In the genomic region with DNA sequence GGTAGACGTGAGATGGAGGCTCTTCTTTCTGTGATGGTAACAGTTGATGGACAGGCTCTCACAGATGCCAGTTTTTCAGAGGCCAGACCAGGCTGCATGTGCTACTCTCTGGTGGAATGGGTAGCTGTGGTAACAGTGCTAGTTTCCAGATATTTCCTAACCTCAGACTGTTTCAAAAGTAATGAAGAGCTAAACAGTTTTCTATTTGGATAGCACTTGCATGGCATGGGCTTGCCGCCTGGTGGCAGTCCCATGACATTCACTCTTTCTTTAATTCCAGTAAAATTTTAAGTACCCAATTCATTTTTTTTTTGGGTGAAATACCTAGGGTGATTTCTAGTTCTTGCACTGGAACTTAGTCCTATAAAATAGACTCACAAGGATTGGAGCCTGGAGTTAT, we compare ENCODE assay signal across 19 cellular contexts.
DNase-seq lines count a peak whose midpoint lies in the region; ATAC-seq and TF ChIP-seq lines count a peak whose summit lies in the region.
"Had no signal": no experiment of that assay in that cellular context is flagged by ENCODE, and none has a peak within 500 bp of the region (broad histone marks: within the 10 kb centered on the region; RNA-seq: fewer than 3 reads in every experiment).

No MANE protein-coding gene starts in this region.

- intact Hi-C loops in HCT116 (cut with micrococcal nuclease): no loop called here

- H3K36me3 Mint-ChIP-seq in type B pancreatic cell: no peaks in the 10 kb centered on the region
- H3K36me3 Mint-ChIP-seq: naive thymus-derived CD8-positive, alpha-beta T cell had no signal

- ATAC-seq in HCT116: no peak
- ATAC-seq: activated CD8-positive, alpha-beta T cell treated with anti-CD3 and anti-CD28 coated beads for 36 hours; GM12878; naive thymus-derived CD8-positive, alpha-beta T cell; psoas muscle had no signal

- no peak for DNase-seq in HCT116 (ENCODE audit: low read depth, low spot score)
- peak; percentile 32 for DNase-seq in SK-MEL-5 (ENCODE audit: low read depth, low spot score)
- peak; percentile 2 for DNase-seq in foreskin melanocyte
- no peak for DNase-seq in type B pancreatic cell (ENCODE audit: extremely low spot score, unreplicated experiment)
- DNase-seq in NCI-H524 (lab: John Stamatoyannopoulos, UW): no peak
- no peak for DNase-seq in NOMO-1 (lab: John Stamatoyannopoulos, UW; ENCODE audit: unreplicated experiment in 2 of 2)
- DNase-seq in NCI-H1417 (lab: John Stamatoyannopoulos, UW): no peak
- DNase-seq: activated CD8-positive, alpha-beta T cell treated with anti-CD3 and anti-CD28 coated beads for 36 hours; naive thymus-derived CD8-positive, alpha-beta T cell; NCI-H146; NCI-H2227 treated with DMSO at 0.1 percent for 48 hours; psoas muscle; Right ventricle myocardium superior; spleen; testis; WERI-Rb-1 had no signal

- no peak overlapping the region for H2AFZ ChIP-seq in HCT116 (ENCODE audit: low read depth, low read length, poor library complexity, severe bottlenecking)

- H3K4me3 Mint-ChIP-seq in type B pancreatic cell: no peak overlapping the region
- H3K4me3 Mint-ChIP-seq: activated CD8-positive, alpha-beta T cell treated with anti-CD3 and anti-CD28 coated beads for 36 hours; naive thymus-derived CD8-positive, alpha-beta T cell had no signal

- no peak overlapping the region for H3K4me2 ChIP-seq in HCT116 (ENCODE audit: low read length)
- H3K4me2 ChIP-seq: BLaER1 treated with 17β-estradiol and CSF1 and Interleukin-3, amounts not matched to agents 10 nM and 100 nM had no signal

- H3K79me2 ChIP-seq in HCT116 (ENCODE audit: insufficient read depth, low read length): no peaks in the 10 kb centered on the region

- in situ Hi-C loops in SK-MEL-5 (cut with HindIII; ENCODE audit: low pct_unique_long_range_greater_than_20kb, low sequenced_read_pairs): no loop called here

- H3K9me3 ChIP-seq in HCT116 (ENCODE audit: control insufficient read depth in 1 of 2, insufficient read depth in 1 of 2, low read depth in 1 of 2, low read length in 2 of 2): no peaks in the 10 kb centered on the region
- H3K9me3 ChIP-seq: BLaER1 treated with 17β-estradiol and CSF1 and Interleukin-3, amounts not matched to agents 10 nM and 100 nM; esophagus muscularis mucosa; psoas muscle; spleen; testis had no signal

- H3K27me3 ChIP-seq in HCT116 (ENCODE audit: insufficient read depth, low read length): no peaks in the 10 kb centered on the region
- H3K27me3 ChIP-seq: BLaER1 treated with 17β-estradiol and CSF1 and Interleukin-3, amounts not matched to agents 10 nM and 100 nM; esophagus muscularis mucosa; spleen; testis had no signal

- H3K4me1 ChIP-seq in HCT116 (ENCODE audit: control insufficient read depth in 1 of 2, insufficient read depth in 2 of 2, low read length in 2 of 2): no peaks in the 10 kb centered on the region
- H3K4me1 ChIP-seq: BLaER1 treated with 17β-estradiol and CSF1 and Interleukin-3, amounts not matched to agents 10 nM and 100 nM; esophagus muscularis mucosa; psoas muscle; spleen; testis had no signal

- peak in 2 of 3 experiments; percentile 8 to 23; a peak in 3 of 6 replicates for TF ChIP-seq CTCF in HCT116 (IDR thresholded peaks at IDR 0.05 in 2 of 3, conservative IDR thresholded peaks at IDR 0.05 in 1 of 3; ENCODE audit: borderline replicate concordance in 1 of 3, insufficient read depth in 1 of 3, low read depth in 2 of 3, low read length in 2 of 3)
- peak; percentile 47 for TF ChIP-seq CTCF in type B pancreatic cell (conservative IDR thresholded peaks at IDR 0.05)

- no peak for TF ChIP-seq POLR2A in HCT116 (IDR thresholded peaks at IDR 0.05; ENCODE audit: borderline replicate concordance, extremely low read depth, insufficient read depth, insufficient read length)

- H3K27ac ChIP-seq in HCT116 (ENCODE audit: low read depth, low read length): no peak overlapping the region
- H3K27ac ChIP-seq: BLaER1 treated with 17β-estradiol and CSF1 and Interleukin-3, amounts not matched to agents 10 nM and 100 nM; esophagus muscularis mucosa; psoas muscle; spleen; testis; WERI-Rb-1 had no signal

- no peaks in the 10 kb centered on the region for H4K20me1 ChIP-seq in HCT116 (ENCODE audit: insufficient read depth)
- H4K20me1 ChIP-seq: BLaER1 treated with 17β-estradiol and CSF1 and Interleukin-3, amounts not matched to agents 10 nM and 100 nM had no signal

- no peaks in the 10 kb centered on the region for H3K9me2 ChIP-seq in HCT116 (ENCODE audit: insufficient read depth)

- CTCF ChIA-PET in HCT116 (lab: Charles Lee): no interaction called here

- H3K27me3 Mint-ChIP-seq in type B pancreatic cell: no peaks in the 10 kb centered on the region
- H3K27me3 Mint-ChIP-seq: activated CD8-positive, alpha-beta T cell treated with anti-CD3 and anti-CD28 coated beads for 36 hours had no signal

- H3K36me3 ChIP-seq in HCT116 (ENCODE audit: control insufficient read depth in 1 of 2, insufficient read depth in 2 of 2, low read length in 2 of 2): no peaks in the 10 kb centered on the region
- H3K36me3 ChIP-seq: BLaER1 treated with 17β-estradiol and CSF1 and Interleukin-3, amounts not matched to agents 10 nM and 100 nM; esophagus muscularis mucosa; spleen; WERI-Rb-1 had no signal

- no peak overlapping the region for H3K9ac ChIP-seq in HCT116 (ENCODE audit: low read length)
- H3K9ac ChIP-seq: BLaER1 treated with 17β-estradiol and CSF1 and Interleukin-3, amounts not matched to agents 10 nM and 100 nM had no signal

- H3K9me3 Mint-ChIP-seq in type B pancreatic cell: no peaks in the 10 kb centered on the region
- H3K9me3 Mint-ChIP-seq: activated CD8-positive, alpha-beta T cell treated with anti-CD3 and anti-CD28 coated beads for 36 hours had no signal

- no peak for TF ChIP-seq RAD21 in HCT116 (IDR thresholded peaks at IDR 0.05; ENCODE audit: low read depth)

- H3K4me3 ChIP-seq in HCT116 (replicated peaks in 1 of 2; ENCODE audit: low read depth in 1 of 2, low read length in 2 of 2): no peak overlapping the region
- H3K4me3 ChIP-seq: BLaER1 treated with 17β-estradiol and CSF1 and Interleukin-3, amounts not matched to agents 10 nM and 100 nM; esophagus muscularis mucosa; GM12878; psoas muscle; spleen; testis had no signal

- H3K27ac Mint-ChIP-seq in type B pancreatic cell: no peak overlapping the region
- H3K27ac Mint-ChIP-seq: activated CD8-positive, alpha-beta T cell treated with anti-CD3 and anti-CD28 coated beads for 36 hours; naive thymus-derived CD8-positive, alpha-beta T cell had no signal

- RAD21 ChIA-PET in HCT116 (lab: Charles Lee; ENCODE audit: low non-redundant PET in 1 of 2, low total read pairs in 2 of 2, uncharacterized antibody in 2 of 2, unreplicated experiment in 2 of 2): no interaction called here

- POLR2A ChIA-PET in HCT116 (lab: Charles Lee): no interaction called here

- BruUV-seq in HCT116 (replicated peaks; lab: Mats Ljungman, UMichigan): no TSS peak

- no peaks in the 10 kb centered on the region for H3K4me1 Mint-ChIP-seq in type B pancreatic cell (ENCODE audit: unreplicated experiment)
- H3K4me1 Mint-ChIP-seq: naive thymus-derived CD8-positive, alpha-beta T cell had no signal

TF ChIP-seq in HCT116, 20 proteins besides CTCF, POLR2A, EP300 and RAD21 (continues in another document):
- TF ChIP-seq JUND (IDR thresholded peaks at IDR 0.05): no peak
- TF ChIP-seq TCF7L2 (IDR thresholded peaks at IDR 0.05; ENCODE audit: borderline replicate concordance, extremely low read depth, insufficient read depth, insufficient read length): no peak
- TF ChIP-seq ELF1 (IDR thresholded peaks at IDR 0.05; ENCODE audit: borderline replicate concordance, low read depth): no peak
- TF ChIP-seq YY1 (IDR thresholded peaks at IDR 0.05; ENCODE audit: extremely low read depth, insufficient replicate concordance, low read depth, low read length): no peak
- TF ChIP-seq ZNF274 (IDR thresholded peaks at IDR 0.05; ENCODE audit: low read depth, low read length): no peak
- no peak for TF ChIP-seq SRF (IDR thresholded peaks at IDR 0.05; ENCODE audit: low read depth)
- TF ChIP-seq SIN3A (IDR thresholded peaks at IDR 0.05; ENCODE audit: low read depth): no peak
- no peak for TF ChIP-seq SP1 (IDR thresholded peaks at IDR 0.05; ENCODE audit: low read depth)
- TF ChIP-seq FOSL1 (IDR thresholded peaks at IDR 0.05; ENCODE audit: low read depth): no peak
- TF ChIP-seq POLR2AphosphoS5 (IDR thresholded peaks at IDR 0.05; ENCODE audit: low read depth, low read length): no peak
- TF ChIP-seq, protein P1, sequence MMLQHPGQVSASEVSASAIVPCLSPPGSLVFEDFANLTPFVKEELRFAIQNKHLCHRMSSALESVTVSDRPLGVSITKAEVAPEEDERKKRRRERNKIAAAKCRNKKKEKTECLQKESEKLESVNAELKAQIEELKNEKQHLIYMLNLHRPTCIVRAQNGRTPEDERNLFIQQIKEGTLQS (IDR thresholded peaks at IDR 0.05): no peak
- TF ChIP-seq EZH2phosphoT487 (IDR thresholded peaks at IDR 0.05; ENCODE audit: borderline replicate concordance): no peak
- TF ChIP-seq, protein P2, sequence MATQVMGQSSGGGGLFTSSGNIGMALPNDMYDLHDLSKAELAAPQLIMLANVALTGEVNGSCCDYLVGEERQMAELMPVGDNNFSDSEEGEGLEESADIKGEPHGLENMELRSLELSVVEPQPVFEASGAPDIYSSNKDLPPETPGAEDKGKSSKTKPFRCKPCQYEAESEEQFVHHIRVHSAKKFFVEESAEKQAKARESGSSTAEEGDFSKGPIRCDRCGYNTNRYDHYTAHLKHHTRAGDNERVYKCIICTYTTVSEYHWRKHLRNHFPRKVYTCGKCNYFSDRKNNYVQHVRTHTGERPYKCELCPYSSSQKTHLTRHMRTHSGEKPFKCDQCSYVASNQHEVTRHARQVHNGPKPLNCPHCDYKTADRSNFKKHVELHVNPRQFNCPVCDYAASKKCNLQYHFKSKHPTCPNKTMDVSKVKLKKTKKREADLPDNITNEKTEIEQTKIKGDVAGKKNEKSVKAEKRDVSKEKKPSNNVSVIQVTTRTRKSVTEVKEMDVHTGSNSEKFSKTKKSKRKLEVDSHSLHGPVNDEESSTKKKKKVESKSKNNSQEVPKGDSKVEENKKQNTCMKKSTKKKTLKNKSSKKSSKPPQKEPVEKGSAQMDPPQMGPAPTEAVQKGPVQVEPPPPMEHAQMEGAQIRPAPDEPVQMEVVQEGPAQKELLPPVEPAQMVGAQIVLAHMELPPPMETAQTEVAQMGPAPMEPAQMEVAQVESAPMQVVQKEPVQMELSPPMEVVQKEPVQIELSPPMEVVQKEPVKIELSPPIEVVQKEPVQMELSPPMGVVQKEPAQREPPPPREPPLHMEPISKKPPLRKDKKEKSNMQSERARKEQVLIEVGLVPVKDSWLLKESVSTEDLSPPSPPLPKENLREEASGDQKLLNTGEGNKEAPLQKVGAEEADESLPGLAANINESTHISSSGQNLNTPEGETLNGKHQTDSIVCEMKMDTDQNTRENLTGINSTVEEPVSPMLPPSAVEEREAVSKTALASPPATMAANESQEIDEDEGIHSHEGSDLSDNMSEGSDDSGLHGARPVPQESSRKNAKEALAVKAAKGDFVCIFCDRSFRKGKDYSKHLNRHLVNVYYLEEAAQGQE (IDR thresholded peaks at IDR 0.05; ENCODE audit: low read depth): no peak
- no peak for TF ChIP-seq EZH2 (IDR thresholded peaks at IDR 0.05)
- no peak for TF ChIP-seq EGR1 (IDR thresholded peaks at IDR 0.05; ENCODE audit: low read depth)

Comparison
In these comparisons a context has a peak if more than half of its experiments do, and no peak if none do; other contexts are left out.
1. DNase-seq: peak in SK-MEL-5 (single experiment) and foreskin melanocyte (single experiment); none in HCT116 (single experiment), type B pancreatic cell (single experiment), NCI-H524 (0 of 2), NOMO-1 (0 of 2) and NCI-H1417 (0 of 3).